8 cellular contexts compared by ENCODE assay signal in genomic region chr2:70992945-70993688, GRCh38. TPM values are rescaled to one million over a fixed set of nuclear protein-coding genes. Genes with fewer than 3 reads are reported as not detected.
DNase-seq lines count a peak whose midpoint lies in the region; ATAC-seq, FAIRE-seq and TF ChIP-seq lines count a peak whose summit lies in the region.

No MANE protein-coding gene starts in this region.

- ATAC-seq in DND-41 (ENCODE audit: insufficient read depth, low read depth) (no peak), GM19467 (IDR thresholded peaks at IDR 0.05; ENCODE audit: unreplicated experiment) (no peak)

- no peaks in the 10 kb centered on the region for H3K9me3 ChIP-seq in DND-41 (ENCODE audit: insufficient read depth, low read length, severe bottlenecking)
- no peaks in the 10 kb centered on the region for H3K9me3 ChIP-seq in MM.1S (replicated peaks; ENCODE audit: insufficient read depth, low read length)
- H3K9me3 ChIP-seq in colonic mucosa = no peaks in the 10 kb centered on the region
- H3K9me3 ChIP-seq in neuron (ENCODE audit: low read length) = no peaks in the 10 kb centered on the region

- H3K9ac ChIP-seq in DND-41 (ENCODE audit: low read depth, low read length) (peak overlapping the region; percentile 83), MM.1S (ENCODE audit: low read length) (0 out of 2 replicates have a peak overlapping the region, but pooled peaks have one; percentile 95), colonic mucosa (ENCODE audit: low read depth in 2 of 2, low read length in 2 of 2) (peak overlapping the region in 1 of 2 donors; percentile 26)

- H3K27ac ChIP-seq in DND-41 (ENCODE audit: low read length) = peak overlapping the region; percentile 69
- H3K27ac ChIP-seq in MM.1S (ENCODE audit: low read length) = no peak overlapping the region
- H3K27ac ChIP-seq in colonic mucosa = no peak overlapping the region

- no peaks in the 10 kb centered on the region for H3K27me3 ChIP-seq in DND-41 (ENCODE audit: insufficient read depth, low read length, poor library complexity)
- no peaks in the 10 kb centered on the region for H3K27me3 ChIP-seq in MM.1S (replicated peaks; ENCODE audit: insufficient read depth, low read length)
- no peaks in the 10 kb centered on the region for H3K27me3 ChIP-seq in colonic mucosa
- H3K27me3 ChIP-seq in neuron (ENCODE audit: insufficient read depth, low read length) = no peaks in the 10 kb centered on the region

- FAIRE-seq in RCC 7860 (lab: Jason Lieb, UNC) = no peak

- H3K4me2 ChIP-seq in DND-41 (ENCODE audit: insufficient read depth, low read length) = peak overlapping the region; percentile 95
- H3K4me2 ChIP-seq in MM.1S (ENCODE audit: low read depth, low read length) = peak overlapping the region; percentile 90

- no peaks in the 10 kb centered on the region for H3K9me2 ChIP-seq in MM.1S (replicated peaks; ENCODE audit: insufficient read depth, low read length)

- intact Hi-C loops in colonic mucosa (cut with DNase I) = no loop called here

- H3K36me3 ChIP-seq in DND-41 (ENCODE audit: insufficient read depth, low read length) (peaks cover 44% of the 10 kb centered on the region), MM.1S (replicated peaks; ENCODE audit: insufficient read depth, low read length) (no peaks in the 10 kb centered on the region; the same call in 1 of the 2 replicates), colonic mucosa (peaks cover 5% of the 10 kb centered on the region), neuron (ENCODE audit: insufficient read depth, low read length) (peaks cover 31% of the 10 kb centered on the region)

- H3K4me3 ChIP-seq in DND-41 (ENCODE audit: low read depth in 1 of 2, low read length in 2 of 2) (peak overlapping the region; percentile 74 to 92; a peak in 3 of 4 replicates), MM.1S (ENCODE audit: low read length) (peak overlapping the region; percentile 80; the same call in 1 of the 2 replicates), colonic mucosa (peak overlapping the region; percentile 99), neuron (ENCODE audit: low read length) (peak overlapping the region; percentile 79)

- peaks cover 35% of the 10 kb centered on the region for H3K4me1 ChIP-seq in DND-41 (ENCODE audit: insufficient read depth, low read length)
- peaks cover 11% of the 10 kb centered on the region for H3K4me1 ChIP-seq in MM.1S (ENCODE audit: low read length)
- H3K4me1 ChIP-seq in colonic mucosa = peaks cover 9% of the 10 kb centered on the region
- H3K4me1 ChIP-seq in neuron (ENCODE audit: insufficient read depth, low read length) = peaks cover 19% of the 10 kb centered on the region

- H4K20me1 ChIP-seq in DND-41 (ENCODE audit: insufficient read depth, low read length) = peaks cover 41% of the 10 kb centered on the region
- H4K20me1 ChIP-seq in MM.1S (ENCODE audit: insufficient read depth, low read length) = no peaks in the 10 kb centered on the region

- H3F3A ChIP-seq in MM.1S (ENCODE audit: insufficient read depth, low read length) = 0 out of 2 replicates have a peak, but pooled peaks cover 6% of the 10 kb centered on the region

- TF ChIP-seq CTCF in DND-41 (IDR thresholded peaks at IDR 0.05; ENCODE audit: borderline replicate concordance, extremely low read depth, low read length, poor library complexity, severe bottlenecking) (no peak), MM.1S (IDR thresholded peaks at IDR 0.05; ENCODE audit: low read length) (no peak), colonic mucosa (IDR thresholded peaks at IDR 0.05) (no peak)

- peaks cover 39% of the 10 kb centered on the region for H3K79me2 ChIP-seq in DND-41 (ENCODE audit: insufficient read depth, low read length)
- H3K79me2 ChIP-seq in MM.1S (ENCODE audit: low read length) = peaks cover 29% of the 10 kb centered on the region

- H2AFZ ChIP-seq in DND-41 (ENCODE audit: low read depth, low read length) = no peak overlapping the region
- no peak overlapping the region for H2AFZ ChIP-seq in MM.1S (ENCODE audit: low read length)
- no peak overlapping the region for H2AFZ ChIP-seq in neuron (ENCODE audit: low read depth, low read length)

- peak; percentile 25 for DNase-seq in DND-41
- no peak for DNase-seq in MM.1S
- no peak for DNase-seq in colonic mucosa
- no peak for DNase-seq in kidney glomerular epithelial cell (lab: John Stamatoyannopoulos, UW)
- DNase-seq in RCC 7860 (ENCODE audit: low spot score) = no peak
- no peak for DNase-seq in GM19238 (ENCODE audit: insufficient read length, low spot score)

RNA-seq across cellular contexts. Expression of gene TEX261, which starts 1.6 kb away (rescaled TPM):
- 10 to 100 TPM; 43.6 to 58.8 TPM for total RNA-seq in colonic mucosa

RNA-seq across cellular contexts. Expression of gene ANKRD53, which starts 14.7 kb away (rescaled TPM):
- under 1 TPM in 1 of 2 donors, not detected in 1; 0.40 TPM for total RNA-seq in colonic mucosa

RNA-seq across cellular contexts. Expression of gene ATP6V1B1, which starts 57.4 kb away (rescaled TPM):
- not detected for total RNA-seq in colonic mucosa
